In genomic region chr7:22230238-22230637, GRCh38 we compare ENCODE assay signal across 2 cellular contexts.
TF ChIP-seq lines count a peak whose summit lies in the region.

No MANE protein-coding gene starts in this region.

TF ChIP-seq in liver, 16 proteins besides CTCF, POLR2A, EP300 and RAD21 (continued from another document):
- TF ChIP-seq ZBTB33 (IDR thresholded peaks at IDR 0.05) (no peak), YY1 (IDR thresholded peaks at IDR 0.05) (no peak), REST (IDR thresholded peaks at IDR 0.05) (no peak), RXRA (IDR thresholded peaks at IDR 0.05) (peak; percentile 7 to 14), ATF3 (IDR thresholded peaks at IDR 0.05) (no peak), MAX (IDR thresholded peaks at IDR 0.05) (no peak)

TF ChIP-seq in HepG2, 621 proteins besides CTCF, POLR2A, EP300 and RAD21 (continued from another document):
- TF ChIP-seq MLXIP (CRISPR knock-in tag; IDR thresholded peaks at IDR 0.05; ENCODE audit: borderline replicate concordance) (no peak), PHB2 (IDR thresholded peaks at IDR 0.05; ENCODE audit: partially characterized antibody) (no peak)
